12 cellular contexts compared by ENCODE assay signal in the genomic region with DNA sequence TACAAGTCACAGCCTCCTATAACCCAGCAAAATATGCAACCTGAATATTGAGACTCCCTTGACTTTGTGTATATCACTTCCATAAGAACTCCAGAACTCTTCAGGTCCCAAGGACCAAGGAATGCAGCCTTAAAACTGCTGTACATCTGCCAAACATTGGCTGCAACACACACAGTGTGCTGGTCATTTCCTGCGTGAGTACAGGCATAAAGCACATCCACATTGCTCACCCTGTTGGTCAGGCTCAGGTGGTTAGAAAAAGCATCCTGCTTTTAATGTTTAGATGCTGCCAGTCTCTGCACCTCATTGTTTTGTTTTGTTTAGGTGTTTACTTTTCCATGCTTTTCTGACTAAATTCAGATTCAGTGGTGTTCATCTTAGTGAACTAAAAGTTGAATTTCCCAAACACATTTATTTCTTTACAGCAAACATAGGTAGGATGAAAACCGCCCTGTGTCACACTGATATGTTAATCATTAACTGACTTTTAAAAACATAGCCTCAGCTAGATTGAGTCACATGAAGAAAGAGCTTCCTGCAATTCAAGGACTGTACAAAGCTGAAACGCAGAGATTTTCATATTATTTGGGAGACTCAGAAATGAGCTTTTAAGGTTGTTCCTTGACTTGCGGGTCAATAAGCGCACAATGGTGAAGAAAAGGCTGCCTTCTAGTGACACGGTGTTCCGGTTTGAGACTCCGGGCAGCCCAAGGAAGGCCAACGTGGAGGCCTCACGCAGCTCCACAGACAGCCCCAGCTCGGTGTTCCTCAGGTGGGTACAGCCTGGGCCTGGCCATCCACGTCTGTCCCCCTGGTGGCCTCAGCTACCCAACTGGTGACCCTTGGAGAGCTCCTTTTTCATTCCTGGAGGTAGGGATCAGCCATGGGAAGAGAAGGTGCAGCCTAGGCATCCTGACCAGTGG. TPM values are rescaled to one million over a fixed set of nuclear protein-coding genes. Genes with fewer than 3 reads are reported as not detected.
A peak's percentile ranks its signal among the peaks of the same experiment; 100 is the strongest.
DNase-seq lines count a peak whose midpoint lies in the region; ATAC-seq, FAIRE-seq and TF ChIP-seq lines count a peak whose summit lies in the region.
"Had no signal": no experiment of that assay in that cellular context is flagged by ENCODE, and none has a peak within 500 bp of the region (broad histone marks: within the 10 kb centered on the region; RNA-seq: fewer than 3 reads in every experiment).

No MANE protein-coding gene starts in this region.

- FAIRE-seq in kidney (lab: Jason Lieb, UNC): peak; percentile 60
- FAIRE-seq: A204.1 had no signal

- WGBS in urinary bladder: 89% methylated on average over 12 of the region's 12 CpGs

- DNase-seq in Right ventricle myocardium inferior (ENCODE audit: missing footprints) (peak; percentile 45), left cardiac atrium (no peak), kidney (peak; percentile 78), NCI-H2081 (lab: John Stamatoyannopoulos, UW) (no peak), SHP77 treated with DMSO at 0.1 percent for 48 hours (lab: John Stamatoyannopoulos, UW) (no peak), AG08396 (ENCODE audit: low spot score) (no peak)
- DNase-seq: activated CD8-positive, alpha-beta memory T cell treated with anti-CD3 and anti-CD28 coated beads, Interleukin-2, amount 50 U/mL, for 4 hours; SJCRH30 had no signal

- H3K4me1 ChIP-seq in kidney (ENCODE audit: control insufficient read depth in 1 of 2, insufficient read depth in 1 of 2, low read depth in 1 of 2, low read length in 2 of 2): peaks cover 23 to 30% of the 10 kb centered on the region in 2 donors
- H3K4me1 ChIP-seq in urinary bladder (ENCODE audit: insufficient read depth): no peaks in the 10 kb centered on the region

- TF ChIP-seq CTCF in VCaP (conservative IDR thresholded peaks at IDR 0.05): peak; percentile 41; the same call in 1 of the 2 replicates
- TF ChIP-seq CTCF in kidney (IDR thresholded peaks at IDR 0.05; ENCODE audit: borderline replicate concordance, extremely low read depth, insufficient read depth): peak; percentile 12

- H3K36me3 ChIP-seq in kidney (ENCODE audit: control insufficient read depth in 1 of 2, insufficient read depth in 2 of 2, low read length in 2 of 2) (no peaks in the 10 kb centered on the region), urinary bladder (ENCODE audit: insufficient read depth) (no peaks in the 10 kb centered on the region)
- H3K36me3 ChIP-seq: neutrophil, SJCRH30 had no signal

- H3K27ac ChIP-seq in VCaP (peak overlapping the region; percentile 100), kidney (ENCODE audit: low read depth in 2 of 2, low read length in 2 of 2) (peak overlapping the region; percentile 89 to 94), urinary bladder (ENCODE audit: low read depth) (peak overlapping the region; percentile 62)
- H3K27ac ChIP-seq: neutrophil, SJCRH30 had no signal

- H3K9me3 ChIP-seq in kidney (ENCODE audit: control insufficient read depth in 1 of 2, low read length in 2 of 2): no peaks in the 10 kb centered on the region
- H3K9me3 ChIP-seq: neutrophil, SJCRH30 had no signal

- intact Hi-C loops in Right ventricle myocardium inferior (cut with DNase I) (loop anchor here (5.0 kb wide), 1 partner anchor 51 kb away; a partner anchor contains a TSS), left cardiac atrium (cut with DNase I) (no loop called here), kidney (cut with DNase I) (no loop called here)

- ATAC-seq in Right ventricle myocardium inferior (no peak), left cardiac atrium (no peak)

- H3K9ac ChIP-seq in kidney (ENCODE audit: low read length in 2 of 2): peak overlapping the region; percentile 41 to 94

- peak overlapping the region; percentile 86 to 87 for H3K4me3 ChIP-seq in kidney (ENCODE audit: low read length in 2 of 2)
- H3K4me3 ChIP-seq in urinary bladder (ENCODE audit: low read depth, low read length): peak overlapping the region; percentile 1
- H3K4me3 ChIP-seq: SJCRH30 had no signal

RNA-seq across cellular contexts. Expression of a gene that starts 52.2 kb away (rescaled TPM):
- total RNA-seq in Right ventricle myocardium inferior (29.3 TPM), left cardiac atrium (10 to 100 TPM; 20.8 to 32.7 TPM), kidney (38.5 TPM), urinary bladder (39.4 TPM)
- polyA plus RNA-seq in kidney (ENCODE audit: insufficient read depth, low read depth, low replicate concordance) (18.4 TPM), urinary bladder (10.8 TPM)

Comparison
In these comparisons a context has a peak if more than half of its experiments do, and no peak if none do; other contexts are left out.
1. DNase-seq: peak in Right ventricle myocardium inferior (single experiment) and kidney (single experiment); none in left cardiac atrium (single experiment), NCI-H2081 (0 of 2), SHP77 treated with DMSO at 0.1 percent for 48 hours (single experiment) and AG08396 (single experiment).
2. Peak in every context shown above with its lines, with median percentiles within 50 percentile points of each other: H3K27ac ChIP-seq.